ENCODE assay signal across 9 cellular contexts in the genomic region with DNA sequence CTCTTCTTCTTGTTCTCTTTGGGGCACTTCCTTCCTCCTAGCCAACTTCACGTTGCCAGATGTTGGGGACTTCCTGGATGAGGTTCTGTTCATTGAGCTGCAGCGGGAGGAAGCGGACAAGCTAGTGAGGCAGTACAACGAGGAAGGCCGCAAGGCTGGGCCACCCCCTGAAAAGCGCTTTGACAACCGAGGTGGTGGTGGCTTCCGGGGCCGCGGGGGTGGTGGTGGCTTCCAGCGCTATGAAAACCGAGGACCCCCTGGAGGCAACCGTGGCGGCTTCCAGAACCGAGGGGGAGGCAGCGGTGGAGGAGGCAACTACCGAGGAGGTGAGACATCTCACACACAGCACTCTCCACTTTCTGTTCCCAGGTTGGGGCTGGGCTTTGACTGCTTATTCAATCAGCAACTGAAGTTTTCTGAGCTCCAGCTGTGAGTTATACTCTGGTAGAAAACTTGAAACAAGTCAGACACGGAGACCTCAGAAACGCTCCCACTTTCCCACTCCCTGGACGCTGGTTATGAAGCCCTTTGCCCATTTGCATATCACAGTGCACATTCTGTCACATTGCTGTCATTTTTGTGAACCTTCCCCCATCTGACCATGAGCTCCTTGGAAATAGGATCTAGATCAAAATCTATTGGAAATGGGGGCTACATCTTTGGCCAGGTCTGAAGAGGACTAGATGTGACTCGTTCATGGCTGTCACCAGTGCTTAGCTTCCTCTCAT.
DNase-seq lines count a peak whose midpoint lies in the region; ATAC-seq lines count a peak whose summit lies in the region.
"Had no signal": no experiment of that assay in that cellular context is flagged by ENCODE, and none has a peak within 500 bp of the region (broad histone marks: within the 10 kb centered on the region; RNA-seq: fewer than 3 reads in every experiment).

No MANE protein-coding gene starts in this region.

- ATAC-seq in GM18502 (IDR thresholded peaks at IDR 0.05; ENCODE audit: poor library complexity, unreplicated experiment) = peak; percentile 33

- DNase-seq in activated CD4-positive, alpha-beta T cell treated with anti-CD3 and anti-CD28 coated beads for 4 hours = peak; percentile 34 to 62
- peak; percentile 66 for DNase-seq in central memory CD4-positive, alpha-beta T cell
- peak; percentile 63 for DNase-seq in stimulated activated CD8-positive, alpha-beta memory T cell treated with anti-CD3 and anti-CD28 coated beads, Interleukin-12 subunit alpha, Interleukin-12 subunit beta, amount 100 ng/mL, for 24 hours (ENCODE audit: extremely low read depth)
- DNase-seq in kidney glomerular epithelial cell (lab: John Stamatoyannopoulos, UW) (no peak), NCI-H345 treated with DMSO at 0.1 percent for 48 hours (lab: John Stamatoyannopoulos, UW; ENCODE audit: unreplicated experiment) (no peak), epidermal melanocyte (ENCODE audit: insufficient read length, low spot score) (no peak), AG20443 (ENCODE audit: low spot score) (no peak)
- DNase-seq: NCI-H2171 treated with DMSO at 0.1 percent for 48 hours had no signal

Comparison
In these comparisons a context has a peak if more than half of its experiments do, and no peak if none do; other contexts are left out.
1. DNase-seq: peak in activated CD4-positive, alpha-beta T cell treated with anti-CD3 and anti-CD28 coated beads for 4 hours (2 of 2), central memory CD4-positive, alpha-beta T cell (single experiment) and stimulated activated CD8-positive, alpha-beta memory T cell treated with anti-CD3 and anti-CD28 coated beads, Interleukin-12 subunit alpha, Interleukin-12 subunit beta, amount 100 ng/mL, for 24 hours (single experiment); none in kidney glomerular epithelial cell (single experiment), NCI-H345 treated with DMSO at 0.1 percent for 48 hours (single experiment), epidermal melanocyte (single experiment) and AG20443 (single experiment).